Comparison of ENCODE assay signal across 8 cellular contexts in genomic region chr19:2782936-2783780, GRCh38. TPM values are rescaled to one million over a fixed set of nuclear protein-coding genes. Genes with fewer than 3 reads are reported as not detected.
DNase-seq lines count a peak whose midpoint lies in the region; ATAC-seq and TF ChIP-seq lines count a peak whose summit lies in the region.

TSS of gene SGTA (minus strand) at chr19:2783273. CDS start at chr19:2769068, 14,205 bp downstream.

- H4K8ac ChIP-seq in IMR-90 (ENCODE audit: low read depth in 2 of 2, low read length in 2 of 2) = peak within 1 kb of the TSS; percentile 50 to 96

- 0% methylated on average over 17 of the region's 68 CpGs; no CpG with 5 or more reads in 1 of the 2 experiments for WGBS in IMR-90 (ENCODE audit: extremely low coverage in 2 of 2, insufficient read length in 1 of 2), 2 experiments

- no peaks in the 10 kb centered on the region for H3K9me3 ChIP-seq in IMR-90 (ENCODE audit: control insufficient read depth, insufficient read depth, low read length)

- CTCF ChIA-PET in IMR-90 (lab: Yijun Ruan, JAX) = no interaction called here

- peak within 1 kb of the TSS; percentile 83 for H3K4ac ChIP-seq in IMR-90 (ENCODE audit: low read depth, low read length)

- H3K18ac ChIP-seq in IMR-90 (ENCODE audit: low read depth, low read length) = no peak within 1 kb of the TSS

- peak; percentile 66 for TF ChIP-seq CTCF in IMR-90 (conservative IDR thresholded peaks at IDR 0.05; ENCODE audit: low read depth, low read length)

- peak within 1 kb of the TSS; percentile 90 for H3K23ac ChIP-seq in IMR-90 (ENCODE audit: low read depth, low read length)

- no peaks in the 10 kb centered on the region for H3K27me3 ChIP-seq in IMR-90 (ENCODE audit: control insufficient read depth, insufficient read depth, low read length)

- H3K4me2 ChIP-seq in IMR-90 (ENCODE audit: low read depth, low read length) = peak within 1 kb of the TSS; percentile 99

- H2BK15ac ChIP-seq in IMR-90 (ENCODE audit: low read depth, low read length) = peak within 1 kb of the TSS; percentile 2; the same call in 1 of the 3 replicates

- H3K27ac ChIP-seq in IMR-90 (ENCODE audit: insufficient read depth, low read length) = peak within 1 kb of the TSS; percentile 58

- H3K56ac ChIP-seq in IMR-90 (ENCODE audit: extremely low read depth, insufficient read depth, low read length) = peak within 1 kb of the TSS; percentile 40; the same call in 1 of the 2 replicates

- H2AK5ac ChIP-seq in IMR-90 (ENCODE audit: low read depth, low read length) = peak within 1 kb of the TSS; percentile 64

- H2BK5ac ChIP-seq in IMR-90 (ENCODE audit: low read depth, low read length, poor library complexity, severe bottlenecking) = peak within 1 kb of the TSS; percentile 25

- peak within 1 kb of the TSS; percentile 94 for H2AFZ ChIP-seq in IMR-90 (replicated peaks; ENCODE audit: low read length, poor library complexity)

- dilution Hi-C loops in IMR-90 (cut with HindIII; ENCODE audit: low sequenced_read_pairs, unreplicated experiment) = no loop called here

- peak; percentile 73; the same call in 1 of the 2 replicates for TF ChIP-seq POLR2A in IMR-90 (IDR thresholded peaks at IDR 0.05; ENCODE audit: low read depth, low read length)

- peak within 1 kb of the TSS; percentile 81 for H3K4me3 ChIP-seq in IMR-90 (ENCODE audit: insufficient read depth, low read depth, low read length)

- peak within 1 kb of the TSS; percentile 77 for H3K14ac ChIP-seq in IMR-90 (replicated peaks; ENCODE audit: low read depth, low read length)

- H4K5ac ChIP-seq in IMR-90 (ENCODE audit: low read depth, low read length) = peak within 1 kb of the TSS; percentile 9; the same call in 1 of the 2 replicates

- H3K9me1 ChIP-seq in IMR-90 (ENCODE audit: insufficient read depth, low read length) = no peaks in the 10 kb centered on the region

- H2BK20ac ChIP-seq in IMR-90 (ENCODE audit: low read depth, low read length) = peak within 1 kb of the TSS; percentile 20; the same call in 1 of the 2 replicates

- H3K79me1 ChIP-seq in IMR-90 (ENCODE audit: low read depth in 1 of 2, low read length in 2 of 2) = peaks cover 17 to 68% of the 10 kb centered on the region in 2 experiments; a peak in 3 of 4 replicates

- in situ Hi-C loops in IMR-90 (cut with MboI; ENCODE audit: low sequenced_read_pairs) = no loop called here

- TF ChIP-seq RAD21 in IMR-90 (IDR thresholded peaks at IDR 0.05; ENCODE audit: low read length) = no peak

- H4K91ac ChIP-seq in IMR-90 (ENCODE audit: insufficient read depth, low read depth, low read length) = peak within 1 kb of the TSS; percentile 56

- H3K9ac ChIP-seq in IMR-90 (ENCODE audit: low read depth, low read length) = peak within 1 kb of the TSS; percentile 76

- ATAC-seq in GM21528 (IDR thresholded peaks at IDR 0.05; ENCODE audit: low FRiP score, unreplicated experiment) (peak; percentile 75), IMR-90 (ENCODE audit: low read depth) (peak; percentile 76)

- intact Hi-C loops in IMR-90 (cut with micrococcal nuclease) = loop anchor here (2.0 kb wide), 1 partner anchor 42 kb away; the partner anchor contains the start of gene SLC39A3

- POLR2A ChIA-PET in IMR-90 (lab: Charles Lee; ENCODE audit: unreplicated experiment) = no interaction called here

- H3K4me1 ChIP-seq in IMR-90 (ENCODE audit: control insufficient read depth, insufficient read depth, low read length) = peaks cover 4% of the 10 kb centered on the region; the same call in 1 of the 2 replicates

- peak within 1 kb of the TSS; percentile 41; the same call in 1 of the 2 replicates for H2BK120ac ChIP-seq in IMR-90 (ENCODE audit: low read depth, low read length)

- peak within 1 kb of the TSS; percentile 96 for H2AK9ac ChIP-seq in IMR-90 (replicated peaks; ENCODE audit: low read depth, low read length, poor library complexity)

- H3K36me3 ChIP-seq in IMR-90 (ENCODE audit: control insufficient read depth, insufficient read depth, low read length) = no peaks in the 10 kb centered on the region

- DNase-seq in DMS153 (lab: John Stamatoyannopoulos, UW) = peak; percentile 98
- DNase-seq in IMR-90 = peak; percentile 99
- DNase-seq in OCI-M1 (lab: John Stamatoyannopoulos, UW) = peak; percentile 98
- peak; percentile 97 for DNase-seq in activated T-cell treated with anti-CD3 and anti-CD28 coated beads for 24 hours (ENCODE audit: low read depth)
- peak; percentile 99 for DNase-seq in epidermal melanocyte (ENCODE audit: insufficient read length, low spot score)
- DNase-seq in middle frontal gyrus (ENCODE audit: extremely low spot score, low spot score) = peak; percentile 98
- DNase-seq in stimulated activated CD8-positive, alpha-beta memory T cell treated with anti-CD3 and anti-CD28 coated beads, Interleukin-2, amount 100 ng/mL, for 48 hours (ENCODE audit: low read depth in 2 of 2) = peak; percentile 91 to 95

- no TSS peak for BruUV-seq in IMR-90 (replicated peaks; lab: Mats Ljungman, UMichigan)

- H4K20me1 ChIP-seq in IMR-90 (ENCODE audit: insufficient read depth, low read length) = peaks cover 48% of the 10 kb centered on the region

TF ChIP-seq in IMR-90, 13 proteins besides CTCF, POLR2A, EP300 and RAD21:
- TF ChIP-seq MXI1 (IDR thresholded peaks at IDR 0.05; ENCODE audit: borderline replicate concordance, low read depth, low read length) (peak; percentile 98), RCOR1 (IDR thresholded peaks at IDR 0.05; ENCODE audit: insufficient replicate concordance, low read length) (peak; percentile 35), NFE2L2 (IDR thresholded peaks at IDR 0.05; ENCODE audit: low read depth, low read length) (no peak), FOS (IDR thresholded peaks at IDR 0.05; ENCODE audit: low read depth, low read length) (peak; percentile 92), USF2 (IDR thresholded peaks at IDR 0.05; ENCODE audit: low read depth, low read length) (peak; percentile 100), RFX5 (IDR thresholded peaks at IDR 0.05; ENCODE audit: low read depth, low read length) (no peak), SMC3 (IDR thresholded peaks at IDR 0.05; ENCODE audit: low read depth, low read length) (no peak), CEBPB (IDR thresholded peaks at IDR 0.05; ENCODE audit: low read depth, low read length) (peak; percentile 98), CHD1 (IDR thresholded peaks at IDR 0.05; ENCODE audit: low read depth, low read length) (no peak)

RNA-seq across cellular contexts. Expression of gene SGTA, which starts in this region (rescaled TPM):
- 17.4 and 20.6 TPM in 2 replicates for total RNA-seq in IMR-90 (2012; rRNA removed)
- 72.9 and 89.7 TPM in 2 replicates for polyA plus RNA-seq in IMR-90 (2012; rRNA removed)
- polyA plus RNA-seq in IMR-90 (2012; cell fraction: cytosol; rRNA removed) = 87.9 and 139 TPM in 2 replicates
- polyA plus RNA-seq in IMR-90 (2012; cell fraction: nucleus; rRNA removed; ENCODE audit: low replicate concordance) = 60.8 and 101 TPM in 2 replicates

Comparison
In these comparisons a context has a peak if more than half of its experiments do, and no peak if none do; other contexts are left out.
1. Peak in every context shown above with its lines: DNase-seq, ATAC-seq, H3K4me3 ChIP-seq and H3K27ac ChIP-seq.